Comparison of ENCODE assay signal across 14 cellular contexts in genomic region chr7:29854257-29854938, GRCh38. TPM values are rescaled to one million over a fixed set of nuclear protein-coding genes. Genes with fewer than 3 reads are reported as not detected.
DNase-seq lines count a peak whose midpoint lies in the region; ATAC-seq and TF ChIP-seq lines count a peak whose summit lies in the region.
"Had no signal": no experiment of that assay in that cellular context is flagged by ENCODE, and none has a peak within 500 bp of the region (broad histone marks: within the 10 kb centered on the region; RNA-seq: fewer than 3 reads in every experiment).

No MANE protein-coding gene starts in this region.

- no peaks in the 10 kb centered on the region for H3K9me3 Mint-ChIP-seq in GM23338
- H3K9me3 Mint-ChIP-seq: activated T-helper 1 cell treated with anti-CD3 and anti-CD28 coated beads, Interleukin-12 subunit alpha, Interleukin-12 subunit beta, Interleukin-2, Interleukin-4 antibody, amounts not matched to agents 30 ng/mL and 10 ng/mL and 1 ng/mL, durations not matched to agents 14 hours and 24 hours and 36 hours had no signal

- no peaks in the 10 kb centered on the region for H4K20me1 ChIP-seq in GM23338 (replicated peaks; ENCODE audit: insufficient read depth)
- H4K20me1 ChIP-seq in mammary epithelial cell (ENCODE audit: insufficient read depth, low read length): no peaks in the 10 kb centered on the region

- TF ChIP-seq CTCF in GM23338 (conservative IDR thresholded peaks at IDR 0.05; ENCODE audit: low read depth in 2 of 2) (peak in 1 of 2 experiments; percentile 23; a peak in 1 of 4 replicates), mammary epithelial cell (conservative IDR thresholded peaks at IDR 0.05 in 1 of 2, IDR thresholded peaks at IDR 0.05 in 1 of 2; ENCODE audit: extremely low read depth in 1 of 2, insufficient read depth in 1 of 2, low read depth in 1 of 2, low read length in 2 of 2) (peak in 1 of 2 donors; percentile 9), BE2C (IDR thresholded peaks at IDR 0.05; ENCODE audit: low read depth, low read length) (no peak)

- 39% methylated on average over 7 of the region's 8 CpGs for WGBS in mammary epithelial cell (ENCODE audit: low coverage, missing lambda C conversion rate)

- no peak overlapping the region for H2AFZ ChIP-seq in GM23338
- H2AFZ ChIP-seq in mammary epithelial cell (ENCODE audit: low read depth, low read length): no peak overlapping the region

- H3K27me3 Mint-ChIP-seq in GM23338 (ENCODE audit: insufficient read depth, low read depth, poor library complexity): no peaks in the 10 kb centered on the region

- H3K4me1 Mint-ChIP-seq in GM23338: peaks cover 22% of the 10 kb centered on the region

- no peaks in the 10 kb centered on the region; the same call in 1 of the 2 replicates for H3K9me2 ChIP-seq in GM23338 (ENCODE audit: insufficient read depth)

- H3K36me3 ChIP-seq in GM23338 (ENCODE audit: insufficient read depth): no peaks in the 10 kb centered on the region
- H3K36me3 ChIP-seq in mammary epithelial cell (ENCODE audit: insufficient read depth, low read length): no peaks in the 10 kb centered on the region
- no peaks in the 10 kb centered on the region for H3K36me3 ChIP-seq in BE2C
- H3K36me3 ChIP-seq: prostate gland, transverse colon had no signal

- intact Hi-C loops in mammary epithelial cell (cut with micrococcal nuclease): no loop called here

- no peak overlapping the region for H3K27ac Mint-ChIP-seq in GM23338
- H3K27ac Mint-ChIP-seq: activated T-helper 1 cell treated with anti-CD3 and anti-CD28 coated beads, Interleukin-12 subunit alpha, Interleukin-12 subunit beta, Interleukin-2, Interleukin-4 antibody, amounts not matched to agents 30 ng/mL and 10 ng/mL and 1 ng/mL, durations not matched to agents 14 hours and 24 hours and 36 hours had no signal

- H3K4me2 ChIP-seq in GM23338 (peak overlapping the region; percentile 44; the same call in 1 of the 2 replicates), mammary epithelial cell (ENCODE audit: insufficient read depth, low read depth, low read length) (no peak overlapping the region)

- ATAC-seq in GM23338: peak; percentile 81
- ATAC-seq: left ventricle myocardium superior, Right ventricle myocardium inferior had no signal

- H3K27me3 ChIP-seq in GM23338 (ENCODE audit: insufficient read depth) (no peaks in the 10 kb centered on the region), mammary epithelial cell (ENCODE audit: insufficient read depth, low read length) (no peaks in the 10 kb centered on the region), BE2C (peaks cover 12% of the 10 kb centered on the region; the same call in 1 of the 2 replicates)
- H3K27me3 ChIP-seq: transverse colon had no signal

- dilution Hi-C loops in mammary epithelial cell (cut with HindIII; ENCODE audit: low sequenced_read_pairs): no loop called here

- no peaks in the 10 kb centered on the region for H3K9me3 ChIP-seq in mammary epithelial cell (replicated peaks; ENCODE audit: insufficient read depth, low read length)
- no peaks in the 10 kb centered on the region for H3K9me3 ChIP-seq in BE2C
- H3K9me3 ChIP-seq: prostate gland, transverse colon had no signal

- H3K27ac ChIP-seq in GM23338 (ENCODE audit: low read depth) (no peak overlapping the region), mammary epithelial cell (ENCODE audit: insufficient read depth, low read depth, low read length) (no peak overlapping the region)
- H3K27ac ChIP-seq: prostate gland, transverse colon had no signal

- H3K4me3 Mint-ChIP-seq in GM23338: no peak overlapping the region
- H3K4me3 Mint-ChIP-seq: activated T-helper 1 cell treated with anti-CD3 and anti-CD28 coated beads, Interleukin-12 subunit alpha, Interleukin-12 subunit beta, Interleukin-2, Interleukin-4 antibody, amounts not matched to agents 30 ng/mL and 10 ng/mL and 1 ng/mL, durations not matched to agents 14 hours and 24 hours and 36 hours had no signal

- no peak overlapping the region for H3K9ac ChIP-seq in mammary epithelial cell (ENCODE audit: insufficient read depth, low read length)

- no peaks in the 10 kb centered on the region; the same call in 1 of the 2 replicates for H3F3A ChIP-seq in GM23338 (replicated peaks; ENCODE audit: low read depth)

- no peaks in the 10 kb centered on the region for H3K36me3 Mint-ChIP-seq in GM23338 (ENCODE audit: low read depth)

- no peaks in the 10 kb centered on the region for H3K79me2 ChIP-seq in GM23338 (replicated peaks; ENCODE audit: insufficient read depth)
- no peaks in the 10 kb centered on the region for H3K79me2 ChIP-seq in mammary epithelial cell (ENCODE audit: insufficient read depth, low read length)

- H3K4me3 ChIP-seq in GM23338 (no peak overlapping the region), mammary epithelial cell (replicated peaks in 1 of 3; ENCODE audit: insufficient read depth in 1 of 3, low read depth in 2 of 3, low read length in 3 of 3) (no peak overlapping the region), BE2C (ENCODE audit: low read depth, low read length) (no peak overlapping the region)
- H3K4me3 ChIP-seq: prostate gland, transverse colon had no signal

- BruUV-seq in mammary epithelial cell (replicated peaks; lab: Mats Ljungman, UMichigan): no TSS peak

- H3K4me1 ChIP-seq in GM23338 (ENCODE audit: insufficient read depth) (peaks cover 13% of the 10 kb centered on the region; the same call in 1 of the 2 replicates), mammary epithelial cell (ENCODE audit: insufficient read depth, low read length) (no peaks in the 10 kb centered on the region), BE2C (no peaks in the 10 kb centered on the region)
- H3K4me1 ChIP-seq: prostate gland, transverse colon had no signal

- CTCF ChIA-PET in mammary epithelial cell (lab: Charles Lee; ENCODE audit: low non-redundant PET): no interaction called here

- DNase-seq in GM23338 (ENCODE audit: low spot score): peak; percentile 73
- peak; percentile 80 for DNase-seq in NCI-H1105 treated with DMSO at 0.1 percent for 48 hours (lab: John Stamatoyannopoulos, UW)
- peak; percentile 11 for DNase-seq in mammary epithelial cell
- peak; percentile 59 for DNase-seq in myocyte (ENCODE audit: low read depth)
- DNase-seq in NCI-H748 treated with DMSO at 0.1 percent for 48 hours (lab: John Stamatoyannopoulos, UW): no peak
- DNase-seq in BE2C: no peak
- DNase-seq in NOMO-1 (lab: John Stamatoyannopoulos, UW; ENCODE audit: unreplicated experiment in 2 of 2): no peak
- no peak for DNase-seq in midbrain (lab: John Stamatoyannopoulos, UW)
- DNase-seq: cerebellar nuclear complex, left ventricle myocardium superior, transverse colon had no signal

- in situ Hi-C loops in mammary epithelial cell (cut with MboI; ENCODE audit: low sequenced_read_pairs in 2 of 2): no loop called here

TF ChIP-seq in GM23338, 12 proteins besides CTCF, POLR2A, EP300 and RAD21 (continues in another document):
- no peak for TF ChIP-seq ZNF114 (CRISPR knock-in tag; IDR thresholded peaks at IDR 0.05)
- TF ChIP-seq CREB1 (CRISPR knock-in tag; IDR thresholded peaks at IDR 0.05; ENCODE audit: low read depth): no peak
- no peak for TF ChIP-seq EZH2 (IDR thresholded peaks at IDR 0.05; ENCODE audit: low read depth, unreplicated experiment)
- no peak for TF ChIP-seq ETS1 (IDR thresholded peaks at IDR 0.05)
- TF ChIP-seq EZH2phosphoT487 (IDR thresholded peaks at IDR 0.05; ENCODE audit: unreplicated experiment): no peak
- no peak for TF ChIP-seq JUNB (IDR thresholded peaks at IDR 0.05; ENCODE audit: unreplicated experiment)
- TF ChIP-seq POLR2AphosphoS5 (IDR thresholded peaks at IDR 0.05; ENCODE audit: low read depth): no peak
- no peak for TF ChIP-seq STAT1 (IDR thresholded peaks at IDR 0.05; ENCODE audit: unreplicated experiment)
- no peak for TF ChIP-seq ZNF331 (CRISPR knock-in tag; IDR thresholded peaks at IDR 0.05; ENCODE audit: low read depth)
- no peak for TF ChIP-seq NANOG (IDR thresholded peaks at IDR 0.05; ENCODE audit: borderline replicate concordance)

RNA-seq across cellular contexts. Expression of gene WIPF3, which starts 48.1 kb away (rescaled TPM):
- total RNA-seq in GM23338 (2014; rRNA removed; shearing (Covaris generic)): 5.7 and 5.9 TPM in 2 replicates
- 10.0 and 11.4 TPM in 2 replicates for polyA plus RNA-seq in GM23338 (2016; fragmentation: Nextera tagmentation; extraction: Ambion mirVana)
- total RNA-seq in mammary epithelial cell: under 1 TPM in 1 of 2 donors, not detected in 1; 0.50 TPM
- 0.25 TPM for polyA plus RNA-seq in mammary epithelial cell
- not detected for polyA minus RNA-seq in mammary epithelial cell
- total RNA-seq in myocyte: 1.5 and 2.5 TPM in 2 replicates
- 4.8 TPM for polyA plus RNA-seq in myocyte (2012)
- not detected for polyA plus RNA-seq in BE2C (2012; ENCODE audit: insufficient read depth, insufficient read length, low read depth)
- total RNA-seq: activated T-helper 1 cell treated with anti-CD3 and anti-CD28 coated beads, Interleukin-12 subunit alpha, Interleukin-12 subunit beta, Interleukin-2, Interleukin-4 antibody, amounts not matched to agents 30 ng/mL and 10 ng/mL and 1 ng/mL, durations not matched to agents 14 hours and 24 hours and 36 hours had no signal

Comparison
In these comparisons a context has a peak if more than half of its experiments do, and no peak if none do; other contexts are left out.
1. DNase-seq: peak in GM23338 (single experiment), NCI-H1105 treated with DMSO at 0.1 percent for 48 hours (single experiment), mammary epithelial cell (single experiment) and myocyte (single experiment); none in NCI-H748 treated with DMSO at 0.1 percent for 48 hours (single experiment), BE2C (single experiment), NOMO-1 (0 of 2) and midbrain (single experiment).